Comparison of ENCODE assay signal across 8 cellular contexts in genomic region chr7:87217983-87218653, GRCh38. TPM values are rescaled to one million over a fixed set of nuclear protein-coding genes. Genes with fewer than 3 reads are reported as not detected.
DNase-seq lines count a peak whose midpoint lies in the region; ATAC-seq and TF ChIP-seq lines count a peak whose summit lies in the region.

No MANE protein-coding gene starts in this region.

- ATAC-seq in GM18907 (IDR thresholded peaks at IDR 0.05; ENCODE audit: unreplicated experiment): no peak

- H3K9ac ChIP-seq in rectal smooth muscle tissue (ENCODE audit: low read length): no peak overlapping the region

- peaks cover 18% of the 10 kb centered on the region for H4K20me1 ChIP-seq in DOHH2 (ENCODE audit: control insufficient read depth, insufficient read depth, low read depth, low read length)
- H4K20me1 ChIP-seq in OCI-LY7 (ENCODE audit: insufficient read depth, low read length): peaks cover 24% of the 10 kb centered on the region

- H3K4me1 ChIP-seq in DOHH2 (ENCODE audit: control insufficient read depth, low read length) (peaks cover 58% of the 10 kb centered on the region), OCI-LY7 (ENCODE audit: insufficient read depth, low read length, poor library complexity, severe bottlenecking) (peaks cover 56% of the 10 kb centered on the region), rectal smooth muscle tissue (ENCODE audit: control insufficient read depth, insufficient read depth, low read length) (no peaks in the 10 kb centered on the region)

- no peaks in the 10 kb centered on the region for H3K9me2 ChIP-seq in DOHH2 (replicated peaks; ENCODE audit: control insufficient read depth, low read length)
- no peaks in the 10 kb centered on the region for H3K9me2 ChIP-seq in OCI-LY7 (ENCODE audit: insufficient read depth, low read length)

- no peak for DNase-seq in OCI-LY7 (ENCODE audit: low spot score)
- DNase-seq in epithelial cell of esophagus (ENCODE audit: low read depth): no peak
- no peak for DNase-seq in NCI-H2029 (lab: John Stamatoyannopoulos, UW)
- DNase-seq in NCI-H510A (lab: John Stamatoyannopoulos, UW): no peak
- DNase-seq in posterior vena cava (ENCODE audit: low spot score): no peak

- intact Hi-C loops in OCI-LY7 (cut with micrococcal nuclease; ENCODE audit: unreplicated experiment): loop anchor here (2.0 to 5.0 kb wide), 2 partner anchors 127 to 714 kb away; partner anchors contain the start of genes ADAM22 and CROT
- intact Hi-C loops in posterior vena cava (cut with DNase I): loop anchor here in 1 of 2 donors (10.0 kb wide), 1 partner anchor 53 kb away; no protein-coding TSS in a partner anchor

- H3K27me3 ChIP-seq in DOHH2 (ENCODE audit: control insufficient read depth, low read length): no peaks in the 10 kb centered on the region
- no peaks in the 10 kb centered on the region for H3K27me3 ChIP-seq in rectal smooth muscle tissue (ENCODE audit: control insufficient read depth, insufficient read depth, low read length)

- no peak overlapping the region for H2AFZ ChIP-seq in OCI-LY7 (ENCODE audit: low read length)

- H3K27ac ChIP-seq in DOHH2 (ENCODE audit: low read depth, low read length) (peak overlapping the region; percentile 96), OCI-LY7 (ENCODE audit: low read depth, low read length, poor library complexity, severe bottlenecking) (peak overlapping the region; percentile 98), rectal smooth muscle tissue (ENCODE audit: low read depth, low read length) (no peak overlapping the region)

- TF ChIP-seq CTCF in DOHH2 (IDR thresholded peaks at IDR 0.05; ENCODE audit: low read depth, low read length, poor library complexity, severe bottlenecking) (no peak), OCI-LY7 (conservative IDR thresholded peaks at IDR 0.05; ENCODE audit: low read length) (no peak), epithelial cell of esophagus (IDR thresholded peaks at IDR 0.05; ENCODE audit: insufficient read depth, low read depth, low read length, missing control alignments) (no peak)

- peak overlapping the region; percentile 74 for H3K4me2 ChIP-seq in DOHH2 (ENCODE audit: low read length)
- peak overlapping the region; percentile 88 for H3K4me2 ChIP-seq in OCI-LY7 (ENCODE audit: low read length)

- H3K9me3 ChIP-seq in DOHH2 (ENCODE audit: control insufficient read depth, insufficient read depth, low read length): no peaks in the 10 kb centered on the region
- H3K9me3 ChIP-seq in OCI-LY7 (ENCODE audit: low read length): no peaks in the 10 kb centered on the region

- peaks cover 65% of the 10 kb centered on the region for H3K36me3 ChIP-seq in DOHH2 (ENCODE audit: control insufficient read depth, low read length)
- H3K36me3 ChIP-seq in OCI-LY7 (ENCODE audit: insufficient read depth, low read length): peaks cover 52% of the 10 kb centered on the region
- no peaks in the 10 kb centered on the region for H3K36me3 ChIP-seq in rectal smooth muscle tissue (ENCODE audit: control insufficient read depth, insufficient read depth, low read length)

- POLR2A ChIA-PET in OCI-LY7 (lab: Charles Lee): interaction anchor here (0.7 to 7.3 kb wide), 10 partner anchors 8 to 221 kb away, joined by 3 to 192 read pairs (median 4); partner anchors contain the start of gene DMTF1

- peaks cover 71% of the 10 kb centered on the region for H3K79me2 ChIP-seq in DOHH2 (ENCODE audit: control insufficient read depth, low read length)
- H3K79me2 ChIP-seq in OCI-LY7 (ENCODE audit: insufficient read depth, low read depth, low read length): peaks cover 57% of the 10 kb centered on the region

- CTCF ChIA-PET in OCI-LY7 (lab: Charles Lee; ENCODE audit: unreplicated experiment): interaction anchor here (1.2 kb wide), 1 partner anchor 64 kb away, joined by 5 read pairs; no protein-coding TSS in a partner anchor

- BruUV-seq in OCI-LY7 (replicated peaks; lab: Mats Ljungman, UMichigan): TSS peak; percentile 42

- H3F3A ChIP-seq in DOHH2 (ENCODE audit: control insufficient read depth, insufficient read depth): peaks cover 41% of the 10 kb centered on the region

- H3K4me3 ChIP-seq in DOHH2 (ENCODE audit: low read length): peak overlapping the region; percentile 90
- H3K4me3 ChIP-seq in OCI-LY7 (ENCODE audit: low read depth, low read length, poor library complexity, severe bottlenecking): peak overlapping the region; percentile 82
- peak overlapping the region; percentile 95 for H3K4me3 ChIP-seq in epithelial cell of esophagus (ENCODE audit: low read length)
- peak overlapping the region; percentile 94 for H3K4me3 ChIP-seq in rectal smooth muscle tissue (ENCODE audit: low read length)

RNA-seq across cellular contexts. Expression of gene TMEM243, which starts 1.4 kb away (rescaled TPM):
- 116 and 126 TPM in 2 replicates for total RNA-seq in OCI-LY7 (2014; rRNA removed; shearing (Covaris generic))
- 88.7 and 101 TPM in 2 replicates for total RNA-seq in OCI-LY7 (2022)
- 10 to 100 TPM; 18.7 to 21.0 TPM for total RNA-seq in posterior vena cava

Comparison
In these comparisons a context has a peak if more than half of its experiments do, and no peak if none do; other contexts are left out.
1. RNA of gene TMEM243, which starts 1.4 kb away (total RNA-seq): 88.7 to 126 TPM in OCI-LY7; 18.7 to 21.0 TPM in posterior vena cava; every median in the first group is over 4 times any median in the second.
2. Peak in every context shown above with its lines, with median percentiles within 50 percentile points of each other: H3K4me3 ChIP-seq.